Comparison of ENCODE assay signal across 8 cellular contexts in the genomic region with DNA sequence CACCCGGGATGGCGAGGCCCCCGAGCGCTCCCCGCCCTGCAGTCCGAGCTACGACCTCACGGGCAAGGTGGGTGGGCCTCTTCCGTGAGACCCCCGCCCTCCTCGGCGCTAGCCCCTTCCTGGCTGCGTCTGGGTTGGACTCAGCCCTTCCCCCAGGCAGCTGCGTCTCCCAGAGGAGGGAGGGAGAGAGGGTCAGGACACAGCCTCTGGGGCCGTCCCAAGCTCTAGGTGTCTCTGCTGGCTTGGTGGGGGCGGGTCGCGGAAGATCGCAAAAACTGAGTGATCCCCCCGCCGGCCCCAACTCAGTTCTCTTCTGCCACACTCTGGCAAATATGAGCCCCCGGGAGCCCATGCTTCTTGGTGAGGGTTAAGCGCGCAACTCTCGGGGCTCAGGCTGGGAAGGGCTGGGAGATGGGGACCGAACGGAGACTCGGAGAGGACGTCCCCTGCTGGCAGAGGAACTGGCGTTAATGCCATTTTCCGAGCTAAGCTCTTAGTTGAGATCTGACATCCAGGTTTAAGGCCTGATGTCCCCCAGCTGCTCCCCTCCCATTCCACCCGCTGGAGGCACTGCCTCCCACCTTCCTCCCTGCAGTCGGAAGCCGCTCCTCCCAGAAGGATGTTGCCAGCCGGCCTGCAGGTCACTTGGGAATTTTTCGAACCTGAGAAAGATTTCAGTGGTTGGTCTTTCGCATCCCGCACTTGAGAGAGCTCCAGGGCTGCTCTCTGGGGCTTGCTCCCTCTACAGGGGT. TPM values are rescaled to one million over a fixed set of nuclear protein-coding genes. Genes with fewer than 3 reads are reported as not detected.
DNase-seq lines count a peak whose midpoint lies in the region; ATAC-seq and TF ChIP-seq lines count a peak whose summit lies in the region.

No MANE protein-coding gene starts in this region.

- H3K36me3 ChIP-seq in BJ (ENCODE audit: control insufficient read depth, insufficient read depth, low read length) (no peaks in the 10 kb centered on the region; the same call in 1 of the 2 replicates), HCT116 (ENCODE audit: control insufficient read depth in 1 of 2, insufficient read depth in 2 of 2, low read length in 2 of 2) (no peaks in the 10 kb centered on the region)

- no peaks in the 10 kb centered on the region for H3K9me2 ChIP-seq in HCT116 (ENCODE audit: insufficient read depth)

- H3K27ac ChIP-seq in HCT116 (ENCODE audit: low read depth, low read length) (peak overlapping the region; percentile 68), dorsolateral prefrontal cortex (no peak overlapping the region)

- POLR2A ChIA-PET in BJ (lab: Charles Lee) (no interaction called here), HCT116 (lab: Charles Lee) (interaction anchor here (0.6 to 3.4 kb wide), 5 partner anchors 11 to 231 kb away, joined by 3 to 25 read pairs (median 6); a partner anchor contains a TSS)

- DNase-seq in BJ (ENCODE audit: low read depth) (no peak), HCT116 (ENCODE audit: low read depth, low spot score) (peak; percentile 59), SW480 (ENCODE audit: low spot score) (peak; percentile 72), dorsolateral prefrontal cortex (no peak), KG1 (lab: John Stamatoyannopoulos, UW) (no peak), COR-L47 (lab: John Stamatoyannopoulos, UW) (no peak), superior temporal gyrus (ENCODE audit: extremely low spot score) (no peak)

- no peak for TF ChIP-seq POLR2A in HCT116 (IDR thresholded peaks at IDR 0.05; ENCODE audit: borderline replicate concordance, extremely low read depth, insufficient read depth, insufficient read length)

- intact Hi-C loops in HCT116 (cut with micrococcal nuclease) (loop anchor here (1.0 kb wide), 1 partner anchor 171 kb away; no protein-coding TSS in a partner anchor), dorsolateral prefrontal cortex (cut with DNase I) (loop anchor here in 1 of 2 donors (5.0 kb wide), 1 partner anchor 80 kb away; no protein-coding TSS in a partner anchor)

- no peaks in the 10 kb centered on the region for H3K79me2 ChIP-seq in HCT116 (ENCODE audit: insufficient read depth, low read length)

- CTCF ChIA-PET in BJ (lab: Yijun Ruan, JAX) (interaction anchor here (0.8 to 3.7 kb wide), 6 partner anchors 9 to 133 kb away, joined by 3 to 14 read pairs (median 4); no protein-coding TSS in a partner anchor), HCT116 (lab: Charles Lee) (interaction anchor here (0.7 to 5.0 kb wide), 28 partner anchors 9 to 358 kb away, joined by 3 to 253 read pairs (median 6); a partner anchor contains a TSS)

- TSS peak; percentile 60 for BruUV-seq in HCT116 (replicated peaks; lab: Mats Ljungman, UMichigan)

- H3K4me2 ChIP-seq in HCT116 (ENCODE audit: low read length), result peak overlapping the region; percentile 100

- peak; percentile 73 for ATAC-seq in HCT116

- H3K9me3 ChIP-seq in HCT116 (ENCODE audit: control insufficient read depth in 1 of 2, insufficient read depth in 1 of 2, low read depth in 1 of 2, low read length in 2 of 2) (no peaks in the 10 kb centered on the region), mononuclear cell (ENCODE audit: low read depth, low read length) (no peaks in the 10 kb centered on the region)

- H2AFZ ChIP-seq in HCT116 (ENCODE audit: low read depth, low read length, poor library complexity, severe bottlenecking), result peak overlapping the region; percentile 89

- TF ChIP-seq RAD21 in HCT116 (IDR thresholded peaks at IDR 0.05; ENCODE audit: low read depth), result peak; percentile 56; the same call in 1 of the 2 replicates

- RAD21 ChIA-PET in HCT116 (lab: Charles Lee; ENCODE audit: low non-redundant PET in 1 of 2, low total read pairs in 2 of 2, uncharacterized antibody in 2 of 2, unreplicated experiment in 2 of 2), result interaction anchor here (0.7 to 3.7 kb wide), 6 partner anchors 80 to 369 kb away, joined by 3 to 52 read pairs (median 4); no protein-coding TSS in a partner anchor

- H3K27me3 ChIP-seq in BJ (ENCODE audit: control insufficient read depth, insufficient read depth, low read length) (peaks cover 30% of the 10 kb centered on the region), HCT116 (ENCODE audit: insufficient read depth, low read length) (no peaks in the 10 kb centered on the region), dorsolateral prefrontal cortex (peaks cover 0 to 64% (median 43%) of the 10 kb centered on the region in 45 donors), mononuclear cell (ENCODE audit: insufficient read depth, low read length) (no peaks in the 10 kb centered on the region)

- H3K4me3 ChIP-seq in BJ (ENCODE audit: low read depth, low read length) (no peak overlapping the region), HCT116 (replicated peaks in 1 of 2; ENCODE audit: low read depth in 1 of 2, low read length in 2 of 2) (peak overlapping the region; percentile 69 to 76), dorsolateral prefrontal cortex (peak overlapping the region in 31 of 59 donors; percentile 4 to 47 (median 26)), mononuclear cell (ENCODE audit: low read length) (peak overlapping the region; percentile 44)

- H3K4me1 ChIP-seq in HCT116 (ENCODE audit: control insufficient read depth in 1 of 2, insufficient read depth in 2 of 2, low read length in 2 of 2) (peaks cover 26 to 27% of the 10 kb centered on the region in 2 experiments), mononuclear cell (ENCODE audit: insufficient read depth, low read length) (peaks cover 64% of the 10 kb centered on the region)

- TF ChIP-seq CTCF in BJ (IDR thresholded peaks at IDR 0.05; ENCODE audit: insufficient read depth, low read depth, low read length) (peak; percentile 44), HCT116 (IDR thresholded peaks at IDR 0.05 in 2 of 3, conservative IDR thresholded peaks at IDR 0.05 in 1 of 3; ENCODE audit: borderline replicate concordance in 1 of 3, insufficient read depth in 1 of 3, low read depth in 2 of 3, low read length in 2 of 3) (peak; percentile 69 to 80 (median 73); a peak in 5 of 6 replicates), dorsolateral prefrontal cortex (IDR thresholded peaks at IDR 0.05 in 54 of 56, conservative IDR thresholded peaks at IDR 0.05 in 2 of 56; ENCODE audit: low read depth in 1 of 56, partially characterized antibody in 56 of 56) (peak in 8 of 56 donors; percentile 6 to 16 (median 14))

- H4K20me1 ChIP-seq in HCT116 (ENCODE audit: insufficient read depth), result no peaks in the 10 kb centered on the region

- peak overlapping the region; percentile 59 for H3K9ac ChIP-seq in HCT116 (ENCODE audit: low read length)

TF ChIP-seq in HCT116, 20 proteins besides CTCF, POLR2A, EP300 and RAD21 (continues in another document):
- no peak for TF ChIP-seq EZH2 (IDR thresholded peaks at IDR 0.05)
- TF ChIP-seq, protein P1, sequence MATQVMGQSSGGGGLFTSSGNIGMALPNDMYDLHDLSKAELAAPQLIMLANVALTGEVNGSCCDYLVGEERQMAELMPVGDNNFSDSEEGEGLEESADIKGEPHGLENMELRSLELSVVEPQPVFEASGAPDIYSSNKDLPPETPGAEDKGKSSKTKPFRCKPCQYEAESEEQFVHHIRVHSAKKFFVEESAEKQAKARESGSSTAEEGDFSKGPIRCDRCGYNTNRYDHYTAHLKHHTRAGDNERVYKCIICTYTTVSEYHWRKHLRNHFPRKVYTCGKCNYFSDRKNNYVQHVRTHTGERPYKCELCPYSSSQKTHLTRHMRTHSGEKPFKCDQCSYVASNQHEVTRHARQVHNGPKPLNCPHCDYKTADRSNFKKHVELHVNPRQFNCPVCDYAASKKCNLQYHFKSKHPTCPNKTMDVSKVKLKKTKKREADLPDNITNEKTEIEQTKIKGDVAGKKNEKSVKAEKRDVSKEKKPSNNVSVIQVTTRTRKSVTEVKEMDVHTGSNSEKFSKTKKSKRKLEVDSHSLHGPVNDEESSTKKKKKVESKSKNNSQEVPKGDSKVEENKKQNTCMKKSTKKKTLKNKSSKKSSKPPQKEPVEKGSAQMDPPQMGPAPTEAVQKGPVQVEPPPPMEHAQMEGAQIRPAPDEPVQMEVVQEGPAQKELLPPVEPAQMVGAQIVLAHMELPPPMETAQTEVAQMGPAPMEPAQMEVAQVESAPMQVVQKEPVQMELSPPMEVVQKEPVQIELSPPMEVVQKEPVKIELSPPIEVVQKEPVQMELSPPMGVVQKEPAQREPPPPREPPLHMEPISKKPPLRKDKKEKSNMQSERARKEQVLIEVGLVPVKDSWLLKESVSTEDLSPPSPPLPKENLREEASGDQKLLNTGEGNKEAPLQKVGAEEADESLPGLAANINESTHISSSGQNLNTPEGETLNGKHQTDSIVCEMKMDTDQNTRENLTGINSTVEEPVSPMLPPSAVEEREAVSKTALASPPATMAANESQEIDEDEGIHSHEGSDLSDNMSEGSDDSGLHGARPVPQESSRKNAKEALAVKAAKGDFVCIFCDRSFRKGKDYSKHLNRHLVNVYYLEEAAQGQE (IDR thresholded peaks at IDR 0.05; ENCODE audit: low read depth), result no peak
- no peak for TF ChIP-seq CBX3 (IDR thresholded peaks at IDR 0.05; ENCODE audit: low read depth)
- TF ChIP-seq, protein P2, sequence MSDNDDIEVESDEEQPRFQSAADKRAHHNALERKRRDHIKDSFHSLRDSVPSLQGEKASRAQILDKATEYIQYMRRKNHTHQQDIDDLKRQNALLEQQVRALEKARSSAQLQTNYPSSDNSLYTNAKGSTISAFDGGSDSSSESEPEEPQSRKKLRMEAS (IDR thresholded peaks at IDR 0.05), result no peak; the same call in 1 of the 2 replicates
- peak; percentile 24; the same call in 1 of the 2 replicates for TF ChIP-seq POLR2AphosphoS5 (IDR thresholded peaks at IDR 0.05; ENCODE audit: low read depth, low read length)

RNA-seq across cellular contexts. Expression of a gene that starts 0.4 kb away (rescaled TPM):
- 0.06 and 0.12 TPM in 2 replicates for polyA plus RNA-seq in BJ (2011; rRNA removed)
- 0.09 TPM in 1 of 2 replicates, not detected in the other for polyA minus RNA-seq in BJ (2011; rRNA and poly(A)+ RNA removed)
- total RNA-seq in HCT116 (2021; ENCODE audit: unreplicated experiment) (8.2 TPM), dorsolateral prefrontal cortex (10 to 100 TPM in 119 of 120 experiments, 1 to 10 TPM in 1; 7.1 to 41.8 (median 21.9) TPM), mononuclear cell (21.8 TPM)
- 10.4 and 11.7 TPM in 2 replicates for polyA plus RNA-seq in HCT116 (2012)

RNA-seq across cellular contexts. Expression of a gene that starts 11.0 kb away (rescaled TPM):
- 13.7 and 16.3 TPM in 2 replicates for polyA plus RNA-seq in BJ (2011; rRNA removed)
- 11.0 and 16.0 TPM in 2 replicates for polyA minus RNA-seq in BJ (2011; rRNA and poly(A)+ RNA removed)
- total RNA-seq in HCT116 (2021; ENCODE audit: unreplicated experiment), result 129 TPM
- polyA plus RNA-seq in HCT116 (2012), result 71.3 and 81.9 TPM in 2 replicates
- total RNA-seq in dorsolateral prefrontal cortex, result 100 to 1,000 TPM in 5 of 120 experiments, 10 to 100 TPM in 115; 37.5 to 169 (median 62.4) TPM
- total RNA-seq in mononuclear cell, result 62.9 TPM

RNA-seq across cellular contexts. Expression of a gene that starts 24.8 kb away (rescaled TPM):
- polyA plus RNA-seq in BJ (2011; rRNA removed), result not detected in 2 replicates
- not detected in 2 replicates for polyA minus RNA-seq in BJ (2011; rRNA and poly(A)+ RNA removed)
- not detected for total RNA-seq in HCT116 (2021; ENCODE audit: unreplicated experiment)
- polyA plus RNA-seq in HCT116 (2012), result not detected in 2 replicates
- total RNA-seq in dorsolateral prefrontal cortex, result 1 to 10 TPM in 54 of 120 experiments, under 1 TPM in 46, not detected in 20; 0.31 to 5.8 (median 1.0) TPM
- total RNA-seq in mononuclear cell, result 20.5 TPM

RNA-seq across cellular contexts. Expression of a gene that starts 38.7 kb away (rescaled TPM):
- 39.5 and 50.6 TPM in 2 replicates for polyA plus RNA-seq in BJ (2011; rRNA removed)
- polyA minus RNA-seq in BJ (2011; rRNA and poly(A)+ RNA removed), result 20.0 and 44.7 TPM in 2 replicates
- total RNA-seq in HCT116 (2021; ENCODE audit: unreplicated experiment), result 88.7 TPM
- 67.7 and 68.5 TPM in 2 replicates for polyA plus RNA-seq in HCT116 (2012)
- 10 to 100 TPM; 29.5 to 78.2 (median 45.6) TPM for total RNA-seq in dorsolateral prefrontal cortex
- total RNA-seq in mononuclear cell, result 14.9 TPM

Comparison
In these comparisons a context has a peak if more than half of its experiments do, and no peak if none do; other contexts are left out.
1. DNase-seq: peak in HCT116 (single experiment) and SW480 (single experiment); none in BJ (single experiment), dorsolateral prefrontal cortex (0 of 10), KG1 (single experiment), COR-L47 (single experiment) and superior temporal gyrus (single experiment).